Comparison of ENCODE assay signal across 7 cellular contexts in the genomic region with DNA sequence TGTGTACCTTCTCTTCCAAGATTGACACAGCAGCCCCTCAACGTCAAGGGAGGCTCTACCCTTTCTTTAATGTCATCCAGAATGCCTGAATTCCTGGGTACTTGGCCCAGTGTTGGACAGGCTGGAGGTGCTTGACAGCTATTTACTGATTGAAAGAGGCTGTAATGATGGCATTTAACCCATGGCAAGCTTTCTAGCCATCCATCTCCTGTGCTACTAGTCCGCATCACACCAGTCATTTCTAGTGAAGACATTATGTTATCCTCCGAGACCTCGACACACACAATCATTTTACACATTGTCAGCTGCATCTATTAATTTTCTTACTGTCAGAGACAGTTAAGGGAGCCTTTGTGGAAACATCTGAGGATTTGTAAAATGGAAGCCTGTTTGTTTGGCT.
"Had no signal": no experiment of that assay in that cellular context is flagged by ENCODE, and none has a peak within 500 bp of the region (broad histone marks: within the 10 kb centered on the region; RNA-seq: fewer than 3 reads in every experiment).

No MANE protein-coding gene starts in this region.

- DNase-seq: GM23248, GOT3, H7, HFFc6, IMR-90 had no signal

- H3K27ac ChIP-seq: GM23248 had no signal

- H3K4me1 ChIP-seq: HAP-1 had no signal

- H3K36me3 ChIP-seq: HAP-1 had no signal

- H3K9me3 ChIP-seq: HAP-1 had no signal

- ATAC-seq: HCT116 had no signal

- H3K9ac ChIP-seq: GM23248 had no signal

- H3K9me3 Mint-ChIP-seq: HFFc6 had no signal

- H3K4me3 ChIP-seq: GM23248, HAP-1 had no signal

- H3K4me3 Mint-ChIP-seq: HFFc6 had no signal

- H3K27ac Mint-ChIP-seq: HFFc6 had no signal
